In the genomic region with DNA sequence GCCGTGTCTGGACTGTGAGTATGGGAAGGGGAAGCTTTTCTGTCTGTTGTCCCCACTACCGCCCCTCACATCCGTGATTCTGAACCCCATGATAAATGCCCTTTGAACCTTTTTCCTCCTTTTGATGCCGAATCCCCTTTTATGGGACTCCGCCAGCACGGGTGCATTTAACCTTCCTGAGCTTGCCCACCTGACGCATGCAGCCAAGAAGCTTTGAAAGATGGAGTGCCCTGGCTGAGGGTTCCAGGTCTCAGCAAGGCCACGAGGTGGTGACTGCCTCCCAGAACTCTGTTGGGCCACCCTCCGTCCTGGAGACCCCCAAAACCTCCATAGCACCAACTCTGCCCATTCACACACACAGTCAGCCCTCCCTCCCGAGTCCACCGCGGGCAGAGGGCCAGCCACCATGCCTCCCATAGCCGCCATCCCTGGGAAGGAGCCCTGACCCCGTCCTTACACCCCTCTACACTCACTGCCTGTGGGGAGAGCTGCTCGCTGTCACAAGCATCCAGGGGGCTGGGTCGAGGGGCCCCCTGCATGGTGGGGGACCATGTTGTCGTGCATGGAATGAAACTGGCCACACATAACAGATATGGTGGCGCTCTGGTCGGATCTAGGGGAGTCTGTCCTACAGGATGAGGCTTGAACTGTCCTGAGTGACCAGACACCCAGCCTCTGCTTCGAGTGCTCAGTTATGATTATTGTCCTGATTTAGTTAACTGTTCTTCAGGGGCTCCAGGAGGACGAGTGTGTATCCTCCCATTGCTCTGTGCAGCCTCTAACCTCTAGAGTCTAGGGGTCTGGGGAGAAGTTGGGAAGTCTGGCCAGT, we compare ENCODE assay signal across 8 cellular contexts. TPM values are rescaled to one million over a fixed set of nuclear protein-coding genes. Genes with fewer than 3 reads are reported as not detected.
DNase-seq lines count a peak whose midpoint lies in the region; ATAC-seq, FAIRE-seq and TF ChIP-seq lines count a peak whose summit lies in the region.

No MANE protein-coding gene starts in this region.

- H3K27me3 ChIP-seq in DND-41 (ENCODE audit: insufficient read depth, low read length, poor library complexity) (no peaks in the 10 kb centered on the region), Panc1 (ENCODE audit: control insufficient read depth, insufficient read depth, low read length) (no peaks in the 10 kb centered on the region), trophoblast cell (ENCODE audit: insufficient read depth, low read length) (no peaks in the 10 kb centered on the region)

- no peaks in the 10 kb centered on the region for H4K20me1 ChIP-seq in DND-41 (ENCODE audit: insufficient read depth, low read length)

- H3K23ac ChIP-seq in trophoblast cell (ENCODE audit: low read length) = no peak overlapping the region

- POLR2A ChIA-PET in Panc1 (lab: Charles Lee) = no interaction called here

- DNase-seq in DND-41 = no peak
- DNase-seq in Panc1 (ENCODE audit: low read depth, low spot score) = no peak
- DNase-seq in epithelial cell of proximal tubule (ENCODE audit: low read depth) = no peak
- DNase-seq in trophoblast cell = no peak
- DNase-seq in medulla oblongata (ENCODE audit: extremely low spot score) = no peak
- no peak for DNase-seq in GM12892 (ENCODE audit: insufficient read length)

- H2BK5ac ChIP-seq in trophoblast cell (ENCODE audit: low read depth, low read length, poor library complexity) = no peak overlapping the region

- H3K36me3 ChIP-seq in DND-41 (ENCODE audit: insufficient read depth, low read length) = peaks cover 8% of the 10 kb centered on the region
- peaks cover 5% of the 10 kb centered on the region; the same call in 1 of the 2 replicates for H3K36me3 ChIP-seq in Panc1 (ENCODE audit: control insufficient read depth, insufficient read depth, low read length)
- no peaks in the 10 kb centered on the region for H3K36me3 ChIP-seq in trophoblast cell (ENCODE audit: control insufficient read depth in 1 of 2, insufficient read depth in 2 of 2, low read length in 2 of 2)

- no peak for TF ChIP-seq CTCF in DND-41 (IDR thresholded peaks at IDR 0.05; ENCODE audit: borderline replicate concordance, extremely low read depth, low read length, poor library complexity, severe bottlenecking)
- TF ChIP-seq CTCF in Panc1 (IDR thresholded peaks at IDR 0.05) = no peak
- no peak for TF ChIP-seq CTCF in epithelial cell of proximal tubule (conservative IDR thresholded peaks at IDR 0.05; ENCODE audit: low read depth, low read length)

- no peak overlapping the region for H3K14ac ChIP-seq in trophoblast cell (ENCODE audit: low read length)

- WGBS in trophoblast cell (ENCODE audit: extremely low coverage, insufficient coverage, insufficient read length) = no CpG with 5 or more reads among the region's 21 CpGs

- H3K27ac ChIP-seq in DND-41 (ENCODE audit: low read length) = peak overlapping the region; percentile 98
- H3K27ac ChIP-seq in Panc1 (ENCODE audit: low read length) = peak overlapping the region; percentile 96
- H3K27ac ChIP-seq in trophoblast cell (ENCODE audit: low read depth, low read length) = no peak overlapping the region

- no peak overlapping the region for H3K18ac ChIP-seq in trophoblast cell (ENCODE audit: low read length)

- H3K4me2 ChIP-seq in DND-41 (ENCODE audit: insufficient read depth, low read length) (peak overlapping the region; percentile 90), trophoblast cell (ENCODE audit: low read length) (peak overlapping the region; percentile 42)

- CTCF ChIA-PET in Panc1 (lab: Charles Lee) = interaction anchor here (0.6 kb wide), 1 partner anchor 29 kb away, joined by 4 read pairs; no protein-coding TSS in a partner anchor

- H3K9me3 ChIP-seq in DND-41 (ENCODE audit: insufficient read depth, low read length, severe bottlenecking) (peaks cover 1% of the 10 kb centered on the region), Panc1 (ENCODE audit: control insufficient read depth, insufficient read depth, low read depth, low read length) (no peaks in the 10 kb centered on the region), trophoblast cell (ENCODE audit: insufficient read depth, low read depth, low read length) (peaks cover 3% of the 10 kb centered on the region)

- H3K79me2 ChIP-seq in DND-41 (ENCODE audit: insufficient read depth, low read length) (peaks cover 53% of the 10 kb centered on the region), trophoblast cell (ENCODE audit: control insufficient read depth, insufficient read depth, low read length, poor library complexity) (no peaks in the 10 kb centered on the region)

- no peak for FAIRE-seq in GM12892 (lab: Jason Lieb, UNC)

- no TSS peak for BruUV-seq in Panc1 (replicated peaks; lab: Mats Ljungman, UMichigan)

- peaks cover 39% of the 10 kb centered on the region for H3K4me1 ChIP-seq in DND-41 (ENCODE audit: insufficient read depth, low read length)
- H3K4me1 ChIP-seq in Panc1 (ENCODE audit: control insufficient read depth, insufficient read depth, low read length) = peaks cover 19% of the 10 kb centered on the region
- H3K4me1 ChIP-seq in trophoblast cell (ENCODE audit: control insufficient read depth in 1 of 2, insufficient read depth in 2 of 2, low read length in 2 of 2) = peaks cover 12 to 17% of the 10 kb centered on the region in 2 experiments

- H2BK120ac ChIP-seq in trophoblast cell (ENCODE audit: insufficient read depth, low read length, poor library complexity) = no peak overlapping the region

- in situ Hi-C loops in Panc1 (cut with HindIII; ENCODE audit: low pct_unique_long_range_greater_than_20kb, low sequenced_read_pairs) = no loop called here

- H3K9ac ChIP-seq in DND-41 (ENCODE audit: low read depth, low read length) (peak overlapping the region; percentile 94), trophoblast cell (ENCODE audit: low read length) (no peak overlapping the region)

- ATAC-seq in DND-41 (ENCODE audit: insufficient read depth, low read depth) = no peak
- ATAC-seq in Panc1 = peak; percentile 28
- ATAC-seq in HG03159 (IDR thresholded peaks at IDR 0.05; ENCODE audit: unreplicated experiment) = no peak
- no peak for ATAC-seq in GM18511 (IDR thresholded peaks at IDR 0.05; ENCODE audit: unreplicated experiment)

- peak overlapping the region; percentile 83 for H2AFZ ChIP-seq in DND-41 (ENCODE audit: low read depth, low read length)
- no peak overlapping the region for H2AFZ ChIP-seq in trophoblast cell (ENCODE audit: insufficient read depth, low read length, poor library complexity)

- intact Hi-C loops in Panc1 (cut with micrococcal nuclease; ENCODE audit: unreplicated experiment) = no loop called here

- no peak overlapping the region for H2AK5ac ChIP-seq in trophoblast cell (ENCODE audit: low read length)

- no peak for TF ChIP-seq POLR2A in GM12892 (IDR thresholded peaks at IDR 0.05; ENCODE audit: low read depth, low read length)

- no peak overlapping the region for H4K8ac ChIP-seq in trophoblast cell (ENCODE audit: low read depth, low read length)

- no peak overlapping the region for H2BK12ac ChIP-seq in trophoblast cell (ENCODE audit: low read length)

- peak overlapping the region; percentile 95 to 99; a peak in 3 of 4 replicates for H3K4me3 ChIP-seq in DND-41 (ENCODE audit: low read depth in 1 of 2, low read length in 2 of 2)
- H3K4me3 ChIP-seq in Panc1 (ENCODE audit: low read depth in 2 of 2, low read length in 2 of 2) = peak overlapping the region; percentile 68
- peak overlapping the region; percentile 92 for H3K4me3 ChIP-seq in epithelial cell of proximal tubule (ENCODE audit: low read depth, low read length)
- no peak overlapping the region for H3K4me3 ChIP-seq in trophoblast cell (ENCODE audit: low read depth, low read length)

- H3K4ac ChIP-seq in trophoblast cell (ENCODE audit: low read depth, low read length) = no peak overlapping the region

- no peak overlapping the region for H4K91ac ChIP-seq in trophoblast cell (ENCODE audit: low read depth, low read length)

- H4K12ac ChIP-seq in trophoblast cell (ENCODE audit: low read depth, low read length) = no peak overlapping the region

- H3K79me1 ChIP-seq in trophoblast cell (ENCODE audit: low read length) = peaks cover 5% of the 10 kb centered on the region

RNA-seq across cellular contexts. Expression of gene COMT, which starts 0.8 kb away (rescaled TPM):
- total RNA-seq in Panc1 (2021; ENCODE audit: unreplicated experiment) = 108 TPM
- 251 TPM for polyA plus RNA-seq in Panc1 (2012; ENCODE audit: insufficient read length)
- total RNA-seq in epithelial cell of proximal tubule = 233 and 272 TPM in 2 replicates
- polyA plus RNA-seq in trophoblast cell (2013) = 16.0 and 18.0 TPM in 2 replicates
- polyA plus RNA-seq in GM12892 (2012; ENCODE audit: missing spikeins) = 34.5 TPM

RNA-seq across cellular contexts. Expression of gene TXNRD2, which starts 0.9 kb away (rescaled TPM):
- total RNA-seq in Panc1 (2021; ENCODE audit: unreplicated experiment) = 29.5 TPM
- 38.4 TPM for polyA plus RNA-seq in Panc1 (2012; ENCODE audit: insufficient read length)
- total RNA-seq in epithelial cell of proximal tubule = 5.8 and 34.7 TPM in 2 replicates
- polyA plus RNA-seq in trophoblast cell (2013) = 2.2 and 2.6 TPM in 2 replicates
- polyA plus RNA-seq in GM12892 (2012; ENCODE audit: missing spikeins) = 10.2 TPM
